Comparison of ENCODE assay signal across 9 cellular contexts in genomic region chr14:100283984-100284881, GRCh38. TPM values are rescaled to one million over a fixed set of nuclear protein-coding genes. Genes with fewer than 3 reads are reported as not detected.
DNase-seq lines count a peak whose midpoint lies in the region; ATAC-seq, FAIRE-seq and TF ChIP-seq lines count a peak whose summit lies in the region.
"Had no signal": no experiment of that assay in that cellular context is flagged by ENCODE, and none has a peak within 500 bp of the region (broad histone marks: within the 10 kb centered on the region; RNA-seq: fewer than 3 reads in every experiment).

No MANE protein-coding gene starts in this region.

- intact Hi-C loops in Right ventricle myocardium inferior (cut with DNase I) (no loop called here), breast epithelium (cut with DNase I; ENCODE audit: low total_unique reads) (no loop called here), kidney (cut with DNase I) (no loop called here)
- intact Hi-C loops in naive thymus-derived CD4-positive, alpha-beta T cell (cut with micrococcal nuclease), result loop anchor here (2.0 kb wide), 3 partner anchors 13 to 23 kb away; partner anchors contain the start of gene SLC25A29 (in 1 of the 2)

- H3K4me1 ChIP-seq in right atrium auricular region, result peaks cover 0 to 53% of the 10 kb centered on the region in 2 donors
- H3K4me1 ChIP-seq in breast epithelium, result peaks cover 3 to 5% of the 10 kb centered on the region in 2 donors
- peaks cover 0 to 6% of the 10 kb centered on the region in 2 donors for H3K4me1 ChIP-seq in naive thymus-derived CD4-positive, alpha-beta T cell (ENCODE audit: control insufficient read depth in 2 of 2, insufficient read depth in 2 of 2, low read length in 2 of 2)
- H3K4me1 ChIP-seq in kidney (ENCODE audit: control insufficient read depth in 1 of 2, insufficient read depth in 1 of 2, low read depth in 1 of 2, low read length in 2 of 2), result peaks cover 6 to 29% of the 10 kb centered on the region in 2 donors

- H3K27me3 Mint-ChIP-seq in naive thymus-derived CD4-positive, alpha-beta T cell, result no peaks in the 10 kb centered on the region

- in situ Hi-C loops in G401 (cut with HindIII; ENCODE audit: low sequenced_read_pairs), result no loop called here

- H3K27me3 ChIP-seq in right atrium auricular region (no peaks in the 10 kb centered on the region), breast epithelium (no peaks in the 10 kb centered on the region)
- no peaks in the 10 kb centered on the region for H3K27me3 ChIP-seq in naive thymus-derived CD4-positive, alpha-beta T cell (ENCODE audit: control insufficient read depth in 2 of 2, insufficient read depth in 2 of 2, low read length in 2 of 2)

- H3K9me3 ChIP-seq in right atrium auricular region (no peaks in the 10 kb centered on the region), breast epithelium (no peaks in the 10 kb centered on the region), kidney (ENCODE audit: control insufficient read depth in 1 of 2, low read length in 2 of 2) (no peaks in the 10 kb centered on the region)
- no peaks in the 10 kb centered on the region for H3K9me3 ChIP-seq in naive thymus-derived CD4-positive, alpha-beta T cell (ENCODE audit: control insufficient read depth in 2 of 3, low read length in 3 of 3)

- H3K36me3 ChIP-seq in right atrium auricular region (peaks cover 3% of the 10 kb centered on the region), breast epithelium (no peaks in the 10 kb centered on the region), kidney (ENCODE audit: control insufficient read depth in 1 of 2, insufficient read depth in 2 of 2, low read length in 2 of 2) (no peaks in the 10 kb centered on the region)
- peaks cover 0 to 8% (median 0%) of the 10 kb centered on the region in 3 experiments for H3K36me3 ChIP-seq in naive thymus-derived CD4-positive, alpha-beta T cell (ENCODE audit: control insufficient read depth in 2 of 3, insufficient read depth in 3 of 3, low read length in 3 of 3)

- H3K9ac ChIP-seq in kidney (ENCODE audit: low read length in 2 of 2), result peak overlapping the region in 1 of 2 donors; percentile 40

- FAIRE-seq in kidney (lab: Jason Lieb, UNC), result no peak

- peaks cover 0 to 9% (median 3%) of the 10 kb centered on the region in 5 donors for H3K36me3 Mint-ChIP-seq in naive thymus-derived CD4-positive, alpha-beta T cell

- DNase-seq in right atrium auricular region (ENCODE audit: low spot score) (no peak), Right ventricle myocardium inferior (ENCODE audit: missing footprints) (no peak), breast epithelium (ENCODE audit: low spot score in 2 of 2) (peak in 1 of 2 donors; percentile 36), COLO668 (lab: John Stamatoyannopoulos, UW; ENCODE audit: unreplicated experiment) (no peak), G401 (ENCODE audit: low spot score) (no peak), NCI-H128 (lab: John Stamatoyannopoulos, UW; ENCODE audit: unreplicated experiment) (no peak), kidney (no peak)
- no peak for DNase-seq in naive thymus-derived CD4-positive, alpha-beta T cell
- DNase-seq: NCI-H446 treated with DMSO at 0.1 percent for 48 hours had no signal

- peak overlapping the region; percentile 27 to 79 (median 64) for H3K4me3 Mint-ChIP-seq in naive thymus-derived CD4-positive, alpha-beta T cell

- peaks cover 4 to 24% (median 12%) of the 10 kb centered on the region in 7 donors for H3K4me1 Mint-ChIP-seq in naive thymus-derived CD4-positive, alpha-beta T cell

- H3K27ac Mint-ChIP-seq in naive thymus-derived CD4-positive, alpha-beta T cell, result peak overlapping the region; percentile 32 to 88 (median 66)

- CTCF ChIA-PET in naive thymus-derived CD4-positive, alpha-beta T cell (lab: Charles Lee), result interaction anchor here (1.0 to 2.6 kb wide), 7 partner anchors 8 to 98 kb away, joined by 3 to 11 read pairs (median 3); no protein-coding TSS in a partner anchor

- POLR2A ChIA-PET in naive thymus-derived CD4-positive, alpha-beta T cell (lab: Charles Lee), result interaction anchor here (0.5 to 1.3 kb wide), 6 partner anchors 11 to 203 kb away, joined by 3 to 5 read pairs (median 3); no protein-coding TSS in a partner anchor

- H3K27ac ChIP-seq in right atrium auricular region, result peak overlapping the region; percentile 91 to 93
- H3K27ac ChIP-seq in breast epithelium, result peak overlapping the region; percentile 91 to 93
- peak overlapping the region; percentile 85 for H3K27ac ChIP-seq in naive thymus-derived CD4-positive, alpha-beta T cell (ENCODE audit: low read depth, low read length)
- H3K27ac ChIP-seq in kidney (ENCODE audit: low read depth in 2 of 2, low read length in 2 of 2), result peak overlapping the region in 1 of 2 donors; percentile 28

- no peak for TF ChIP-seq POLR2A in breast epithelium (IDR thresholded peaks at IDR 0.05)

- no peak for TF ChIP-seq CTCF in right atrium auricular region (IDR thresholded peaks at IDR 0.05)
- TF ChIP-seq CTCF in breast epithelium (IDR thresholded peaks at IDR 0.05), result no peak
- TF ChIP-seq CTCF in kidney (IDR thresholded peaks at IDR 0.05; ENCODE audit: borderline replicate concordance, extremely low read depth, insufficient read depth), result no peak

- no peak for ATAC-seq in Right ventricle myocardium inferior
- no peak for ATAC-seq in naive thymus-derived CD4-positive, alpha-beta T cell

- no peaks in the 10 kb centered on the region for H3K9me3 Mint-ChIP-seq in naive thymus-derived CD4-positive, alpha-beta T cell

- H3K4me3 ChIP-seq in right atrium auricular region (peak overlapping the region; percentile 60 to 81), breast epithelium (peak overlapping the region; percentile 71 to 83 (median 81)), kidney (ENCODE audit: low read length in 2 of 2) (no peak overlapping the region)
- no peak overlapping the region for H3K4me3 ChIP-seq in naive thymus-derived CD4-positive, alpha-beta T cell (ENCODE audit: low read length)

RNA-seq across cellular contexts. Expression of gene SLC25A29, which starts 22.0 kb away (rescaled TPM):
- total RNA-seq in right atrium auricular region (10 to 100 TPM; 24.7 to 34.0 TPM), Right ventricle myocardium inferior (18.6 TPM), breast epithelium (100 to 1,000 TPM in 2 of 3 donors, 10 to 100 TPM in 1; 40.2 to 119 (median 110) TPM), kidney (152 TPM)
- 10 to 100 TPM in 3 of 5 experiments, 1 to 10 TPM in 2; 5.9 to 25.6 (median 10.4) TPM for total RNA-seq in naive thymus-derived CD4-positive, alpha-beta T cell
- 1 to 10 TPM in 1 of 2 donors, under 1 TPM in 1; 0.38 to 5.3 TPM for polyA plus RNA-seq in naive thymus-derived CD4-positive, alpha-beta T cell
- 42.5 and 50.5 TPM in 2 replicates for total RNA-seq in G401 (2014; rRNA removed; shearing (Covaris generic))
- 88.5 TPM for polyA plus RNA-seq in kidney (ENCODE audit: insufficient read depth, low read depth, low replicate concordance)

RNA-seq across cellular contexts. Expression of gene SLC25A47, which starts 38.9 kb away (rescaled TPM):
- total RNA-seq in right atrium auricular region (not detected), Right ventricle myocardium inferior (not detected), breast epithelium (under 1 TPM in 1 of 3 donors, not detected in 2; 0.16 TPM), kidney (not detected)
- total RNA-seq in naive thymus-derived CD4-positive, alpha-beta T cell, result not detected
- not detected for polyA plus RNA-seq in naive thymus-derived CD4-positive, alpha-beta T cell
- total RNA-seq in G401 (2014; rRNA removed; shearing (Covaris generic)), result 0.06 TPM in 1 of 2 replicates, not detected in the other
- polyA plus RNA-seq in kidney (ENCODE audit: insufficient read depth, low read depth, low replicate concordance), result 1.0 TPM

RNA-seq across cellular contexts. Expression of gene YY1, which starts 45.3 kb away (rescaled TPM):
- total RNA-seq in right atrium auricular region (10 to 100 TPM; 31.3 to 36.3 TPM), Right ventricle myocardium inferior (46.0 TPM), breast epithelium (10 to 100 TPM; 46.2 to 61.2 (median 50.6) TPM), kidney (60.4 TPM)
- total RNA-seq in naive thymus-derived CD4-positive, alpha-beta T cell, result 10 to 100 TPM; 65.8 to 99.7 (median 92.2) TPM
- polyA plus RNA-seq in naive thymus-derived CD4-positive, alpha-beta T cell, result 10 to 100 TPM; 15.2 to 18.0 TPM
- total RNA-seq in G401 (2014; rRNA removed; shearing (Covaris generic)), result 60.4 and 70.4 TPM in 2 replicates
- polyA plus RNA-seq in kidney (ENCODE audit: insufficient read depth, low read depth, low replicate concordance), result 34.2 TPM

Comparison
In these comparisons a context has a peak if more than half of its experiments do, and no peak if none do; other contexts are left out.
1. H3K4me3 ChIP-seq: peak in right atrium auricular region (2 of 2) and breast epithelium (3 of 3); none in naive thymus-derived CD4-positive, alpha-beta T cell (single experiment) and kidney (0 of 2).
2. intact Hi-C loops: an anchor here in naive thymus-derived CD4-positive, alpha-beta T cell (2.0 kb wide); none called in Right ventricle myocardium inferior, breast epithelium and kidney.